ENCODE assay signal across 15 cellular contexts in genomic region chr14:68748260-68748659, GRCh38. TPM values are rescaled to one million over a fixed set of nuclear protein-coding genes. Genes with fewer than 3 reads are reported as not detected.
A peak's percentile ranks its signal among the peaks of the same experiment; 100 is the strongest.
DNase-seq lines count a peak whose midpoint lies in the region; ATAC-seq, FAIRE-seq and TF ChIP-seq lines count a peak whose summit lies in the region.
"Had no signal": no experiment of that assay in that cellular context is flagged by ENCODE, and none has a peak within 500 bp of the region (broad histone marks: within the 10 kb centered on the region; RNA-seq: fewer than 3 reads in every experiment).

No MANE protein-coding gene starts in this region.

- no peak for DNase-seq in Caco-2
- no peak for DNase-seq in central memory CD8-positive, alpha-beta T cell (ENCODE audit: low spot score in 2 of 2)
- DNase-seq in neural crest cell (ENCODE audit: low read depth, low spot score) = no peak
- DNase-seq in urothelium cell line (ENCODE audit: low spot score) = no peak
- no peak for DNase-seq in SK-N-SH
- DNase-seq in NCI-H2029 treated with DMSO at 0.1 percent for 48 hours (lab: John Stamatoyannopoulos, UW) = no peak
- no peak for DNase-seq in stimulated activated CD4-positive, alpha-beta T cell treated with anti-CD3 and anti-CD28 coated beads, Interleukin-4, amount 100 ng/mL, for 1 hour
- DNase-seq: ACHN; CD4-positive, CD25-positive, alpha-beta regulatory T cell; DMS79; KBM-7 had no signal

- POLR2A ChIA-PET in Caco-2 (lab: Charles Lee) (no interaction called here), SK-N-SH (lab: Yijun Ruan, JAX) (no interaction called here)

- WGBS in SK-N-SH (ENCODE audit: low lambda C conversion rate) = 92% methylated on average over 10 of the region's 10 CpGs

- TF ChIP-seq CTCF in Caco-2 (IDR thresholded peaks at IDR 0.05; ENCODE audit: insufficient read depth in 1 of 2, low read depth in 1 of 2, low read length in 1 of 2, severe bottlenecking in 1 of 2, unreplicated experiment in 1 of 2) (no peak), neural crest cell (conservative IDR thresholded peaks at IDR 0.05) (no peak), SK-N-SH (IDR thresholded peaks at IDR 0.05) (no peak)

- no peaks in the 10 kb centered on the region for H3F3A ChIP-seq in SK-N-SH (replicated peaks; ENCODE audit: insufficient read depth)

- H3K4me2 ChIP-seq in SK-N-SH = no peak overlapping the region
- H3K4me2 ChIP-seq: BLaER1 treated with 17β-estradiol and CSF1 and Interleukin-3, amounts not matched to agents 10 nM and 100 nM had no signal

- no peaks in the 10 kb centered on the region for H3K9me3 ChIP-seq in Caco-2
- no peaks in the 10 kb centered on the region for H3K9me3 ChIP-seq in SK-N-SH
- H3K9me3 ChIP-seq: BLaER1 treated with 17β-estradiol and CSF1 and Interleukin-3, amounts not matched to agents 10 nM and 100 nM had no signal

- H2AFZ ChIP-seq in SK-N-SH (ENCODE audit: low read depth) = no peak overlapping the region

- H3K79me2 ChIP-seq in SK-N-SH (ENCODE audit: insufficient read depth) = no peaks in the 10 kb centered on the region

- H3K36me3 ChIP-seq in Caco-2 (ENCODE audit: control insufficient read depth, insufficient read depth, low read length) (no peaks in the 10 kb centered on the region), SK-N-SH (replicated peaks in 1 of 2; ENCODE audit: control insufficient read depth in 1 of 2, insufficient read depth in 2 of 2, low read length in 1 of 2) (no peaks in the 10 kb centered on the region)
- H3K36me3 ChIP-seq: BLaER1 treated with 17β-estradiol and CSF1 and Interleukin-3, amounts not matched to agents 10 nM and 100 nM had no signal

- no peaks in the 10 kb centered on the region for H3K27me3 ChIP-seq in Caco-2 (replicated peaks; ENCODE audit: control insufficient read depth, insufficient read depth, low read length)
- H3K27me3 ChIP-seq in SK-N-SH (ENCODE audit: insufficient read depth) = no peaks in the 10 kb centered on the region

- TF ChIP-seq RAD21 in SK-N-SH (IDR thresholded peaks at IDR 0.05; ENCODE audit: low read length) = no peak

- H3K27ac Mint-ChIP-seq in Caco-2 (ENCODE audit: unreplicated experiment) = peak overlapping the region; percentile 38
- peak overlapping the region; percentile 58 for H3K27ac Mint-ChIP-seq in central memory CD8-positive, alpha-beta T cell (ENCODE audit: low read depth)
- H3K27ac Mint-ChIP-seq in neural crest cell (ENCODE audit: unreplicated experiment) = peak overlapping the region; percentile 40

- TF ChIP-seq EP300 in SK-N-SH (IDR thresholded peaks at IDR 0.05; ENCODE audit: borderline replicate concordance in 1 of 2, low read depth in 1 of 2, low read length in 1 of 2) = no peak

- no peaks in the 10 kb centered on the region for H3K9me2 ChIP-seq in SK-N-SH

- peak; percentile 70 for FAIRE-seq in urothelium cell line (lab: Jason Lieb, UNC)
- FAIRE-seq: GM12878, H54 had no signal

- H3K27me3 Mint-ChIP-seq in Caco-2 (ENCODE audit: insufficient read depth, unreplicated experiment) (no peaks in the 10 kb centered on the region), neural crest cell (ENCODE audit: low read depth) (no peaks in the 10 kb centered on the region)
- no peaks in the 10 kb centered on the region for H3K27me3 Mint-ChIP-seq in central memory CD8-positive, alpha-beta T cell
- H3K27me3 Mint-ChIP-seq: CD4-positive, CD25-positive, alpha-beta regulatory T cell had no signal

- H3K4me3 ChIP-seq in Caco-2 (ENCODE audit: low read depth, low read length) (no peak overlapping the region), SK-N-SH (ENCODE audit: low read depth in 2 of 2, low read length in 1 of 2) (no peak overlapping the region)
- H3K4me3 ChIP-seq: BLaER1 treated with 17β-estradiol and CSF1 and Interleukin-3, amounts not matched to agents 10 nM and 100 nM; GM12878 had no signal

- H3K36me3 Mint-ChIP-seq in Caco-2 (ENCODE audit: insufficient read depth, unreplicated experiment) = no peaks in the 10 kb centered on the region
- no peaks in the 10 kb centered on the region for H3K36me3 Mint-ChIP-seq in central memory CD8-positive, alpha-beta T cell (ENCODE audit: insufficient read depth)
- no peaks in the 10 kb centered on the region for H3K36me3 Mint-ChIP-seq in neural crest cell (ENCODE audit: low read depth)
- H3K36me3 Mint-ChIP-seq: CD4-positive, CD25-positive, alpha-beta regulatory T cell had no signal

- intact Hi-C loops in Caco-2 (cut with micrococcal nuclease; ENCODE audit: unreplicated experiment) = no loop called here

- ATAC-seq in central memory CD8-positive, alpha-beta T cell (replicated peaks; ENCODE audit: extremely low read depth, poor library complexity, severe bottlenecking) = no peak
- ATAC-seq: GM12878 had no signal

- H3K4me1 ChIP-seq in Caco-2 = peaks cover 21% of the 10 kb centered on the region
- H3K4me1 ChIP-seq in SK-N-SH (ENCODE audit: control insufficient read depth in 1 of 2, insufficient read depth in 2 of 2, low read depth in 1 of 2, low read length in 1 of 2) = no peaks in the 10 kb centered on the region; a peak in 1 of 4 replicates

- no peak overlapping the region for H3K27ac ChIP-seq in SK-N-SH (ENCODE audit: low read depth in 2 of 2, low read length in 1 of 2)
- H3K27ac ChIP-seq: BLaER1 treated with 17β-estradiol and CSF1 and Interleukin-3, amounts not matched to agents 10 nM and 100 nM; HL-60 had no signal

- BruUV-seq in Caco-2 (replicated peaks; lab: Mats Ljungman, UMichigan) = no TSS peak

- no peaks in the 10 kb centered on the region for H4K20me1 ChIP-seq in SK-N-SH (ENCODE audit: insufficient read depth)
- H4K20me1 ChIP-seq: BLaER1 treated with 17β-estradiol and CSF1 and Interleukin-3, amounts not matched to agents 10 nM and 100 nM had no signal

- H3K4me1 Mint-ChIP-seq in Caco-2 (ENCODE audit: low read depth, unreplicated experiment) (peaks cover 28% of the 10 kb centered on the region), neural crest cell (peaks cover 36% of the 10 kb centered on the region)
- H3K4me1 Mint-ChIP-seq in central memory CD8-positive, alpha-beta T cell = peaks cover 7% of the 10 kb centered on the region

- H3K9ac ChIP-seq in SK-N-SH = no peak overlapping the region
- H3K9ac ChIP-seq: BLaER1 treated with 17β-estradiol and CSF1 and Interleukin-3, amounts not matched to agents 10 nM and 100 nM had no signal

- no peak overlapping the region for H3K4me3 Mint-ChIP-seq in Caco-2 (ENCODE audit: unreplicated experiment)
- no peak overlapping the region for H3K4me3 Mint-ChIP-seq in central memory CD8-positive, alpha-beta T cell
- H3K4me3 Mint-ChIP-seq in neural crest cell = no peak overlapping the region
- H3K4me3 Mint-ChIP-seq: CD4-positive, CD25-positive, alpha-beta regulatory T cell had no signal

- no peaks in the 10 kb centered on the region for H3K9me3 Mint-ChIP-seq in Caco-2 (ENCODE audit: unreplicated experiment)
- no peaks in the 10 kb centered on the region for H3K9me3 Mint-ChIP-seq in central memory CD8-positive, alpha-beta T cell
- no peaks in the 10 kb centered on the region for H3K9me3 Mint-ChIP-seq in neural crest cell
- H3K9me3 Mint-ChIP-seq: CD4-positive, CD25-positive, alpha-beta regulatory T cell had no signal

- CTCF ChIA-PET in Caco-2 (lab: Charles Lee) = no interaction called here
- CTCF ChIA-PET in SK-N-SH (lab: Yijun Ruan, JAX) = no interaction called here

TF ChIP-seq in SK-N-SH, 30 proteins besides CTCF, POLR2A, EP300 and RAD21:
- TF ChIP-seq ZBTB33 (IDR thresholded peaks at IDR 0.05; ENCODE audit: borderline replicate concordance, low read depth) = no peak
- no peak for TF ChIP-seq GATA2 (CRISPR knock-in tag; IDR thresholded peaks at IDR 0.05)
- TF ChIP-seq RXRA (IDR thresholded peaks at IDR 0.05; ENCODE audit: borderline replicate concordance, low read depth) = no peak
- TF ChIP-seq TCF12 (IDR thresholded peaks at IDR 0.05) = no peak
- no peak for TF ChIP-seq TAF1 (IDR thresholded peaks at IDR 0.05; ENCODE audit: borderline replicate concordance, low read depth, low read length)
- TF ChIP-seq RCOR1 (IDR thresholded peaks at IDR 0.05; ENCODE audit: low read length) = no peak
- no peak for TF ChIP-seq IRF3 (IDR thresholded peaks at IDR 0.05; ENCODE audit: low read depth, low read length)
- no peak for TF ChIP-seq NRF1 (IDR thresholded peaks at IDR 0.05; ENCODE audit: low read depth, low read length)

RNA-seq across cellular contexts. Expression of gene ZFP36L1, which starts 44.6 kb away (rescaled TPM):
- 94.8 and 103 TPM in 2 replicates for total RNA-seq in Caco-2 (2022)
- total RNA-seq in neural crest cell = 289 and 298 TPM in 2 replicates
- 8.8 and 16.5 TPM in 2 replicates for polyA plus RNA-seq in SK-N-SH (2012; rRNA removed)
- 8.1 and 13.9 TPM in 2 replicates for polyA plus RNA-seq in SK-N-SH (2012; cell fraction: cytosol; rRNA removed)
- 27.3 and 37.3 TPM in 2 replicates for polyA plus RNA-seq in SK-N-SH (2012; cell fraction: nucleus; rRNA removed)
